ENCODE assay signal across 17 cellular contexts in the genomic region with DNA sequence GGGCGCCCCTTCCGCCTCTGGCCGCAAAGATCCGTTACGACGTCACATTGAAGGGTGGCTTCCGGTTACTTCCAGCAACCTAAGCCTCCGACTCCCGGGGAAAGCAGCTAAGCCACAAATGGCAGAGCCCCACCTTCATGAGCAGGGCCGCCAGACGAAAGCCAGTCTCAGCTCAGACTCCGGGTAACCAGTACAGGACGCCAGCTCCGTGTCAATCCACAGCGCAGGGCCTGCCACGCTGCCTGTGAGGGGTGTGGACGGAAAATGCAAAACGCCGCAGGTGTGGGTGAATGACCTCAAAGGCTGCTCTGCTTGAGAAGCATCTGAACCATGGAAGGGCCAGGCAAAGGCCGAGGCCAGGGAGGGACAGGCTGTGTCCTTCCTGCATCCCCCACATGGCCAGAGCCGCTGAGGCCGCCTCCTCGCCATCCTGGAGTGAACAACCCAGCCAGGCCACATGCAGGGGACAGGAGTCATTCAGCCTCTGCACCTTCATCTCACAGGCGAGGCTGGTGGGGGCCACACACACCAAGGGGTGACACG.
"Had no signal": no experiment of that assay in that cellular context is flagged by ENCODE, and none has a peak within 500 bp of the region (broad histone marks: within the 10 kb centered on the region; RNA-seq: fewer than 3 reads in every experiment).

No MANE protein-coding gene starts in this region.

- DNase-seq: activated CD4-positive, alpha-beta T cell treated with anti-CD3 and anti-CD28 coated beads, Interleukin-2, amount 10 ng/mL, durations not matched to agents 7 days and 5 days; activated naive CD4-positive, alpha-beta T cell treated with anti-CD3 and anti-CD28 coated beads, Interleukin-2, amount 50 U/mL, for 16 hours; body of pancreas; central memory CD4-positive, alpha-beta T cell; effector memory CD4-positive, alpha-beta T cell; foreskin melanocyte; left cardiac atrium; retina; stimulated activated CD4-positive, alpha-beta T cell treated with anti-CD3 and anti-CD28 coated beads, Interleukin-4, amount 100 ng/mL, for 24 hours; stimulated activated naive CD4-positive, alpha-beta T cell; substantia nigra; T-helper 9 cell; trophoblast cell had no signal

- H3K4me3 Mint-ChIP-seq: activated CD4-positive, alpha-beta T cell treated with anti-CD3 and anti-CD28 coated beads, Interleukin-2, amount 10 ng/mL, durations not matched to agents 7 days and 5 days; activated T-helper 17 cell treated with anti-CD3 and anti-CD28 coated beads, Interleukin-2, amount 50 U/mL, for 72 hours; naive thymus-derived CD8-positive, alpha-beta T cell; T-cell had no signal

- H3K9me3 ChIP-seq: body of pancreas, neutrophil had no signal

- H3K27ac ChIP-seq: body of pancreas, neutrophil had no signal

- H3K4me3 ChIP-seq: body of pancreas had no signal

- H3K36me3 Mint-ChIP-seq: naive thymus-derived CD8-positive, alpha-beta T cell; T-cell had no signal

- H3K4me1 Mint-ChIP-seq: activated CD4-positive, alpha-beta T cell treated with anti-CD3 and anti-CD28 coated beads, Interleukin-2, amount 10 ng/mL, durations not matched to agents 7 days and 5 days; activated T-helper 17 cell treated with anti-CD3 and anti-CD28 coated beads, Interleukin-2, amount 50 U/mL, for 72 hours; T-cell had no signal

- H3K9me3 Mint-ChIP-seq: activated CD4-positive, alpha-beta T cell treated with anti-CD3 and anti-CD28 coated beads, Interleukin-2, amount 10 ng/mL, durations not matched to agents 7 days and 5 days had no signal

- H3K27me3 ChIP-seq: body of pancreas, neutrophil had no signal

- H3K27ac Mint-ChIP-seq: activated CD4-positive, alpha-beta T cell treated with anti-CD3 and anti-CD28 coated beads, Interleukin-2, amount 10 ng/mL, durations not matched to agents 7 days and 5 days; activated T-helper 17 cell treated with anti-CD3 and anti-CD28 coated beads, Interleukin-2, amount 50 U/mL, for 72 hours; T-cell had no signal

- ATAC-seq: activated T-helper 17 cell treated with anti-CD3 and anti-CD28 coated beads, Interleukin-2, amount 50 U/mL, for 72 hours; body of pancreas; left cardiac atrium; naive thymus-derived CD8-positive, alpha-beta T cell; T-cell had no signal

- H3K36me3 ChIP-seq: neutrophil had no signal

- H3K27me3 Mint-ChIP-seq: activated CD4-positive, alpha-beta T cell treated with anti-CD3 and anti-CD28 coated beads, Interleukin-2, amount 10 ng/mL, durations not matched to agents 7 days and 5 days had no signal

- H3K4me1 ChIP-seq: body of pancreas had no signal
